In genomic region chr11:30034746-30035145, GRCh38 we compare ENCODE assay signal across 4 cellular contexts. TPM values are rescaled to one million over a fixed set of nuclear protein-coding genes. Genes with fewer than 3 reads are reported as not detected.
"Had no signal": no experiment of that assay in that cellular context is flagged by ENCODE, and none has a peak within 500 bp of the region (broad histone marks: within the 10 kb centered on the region; RNA-seq: fewer than 3 reads in every experiment).

No MANE protein-coding gene starts in this region.

RNA-seq across cellular contexts. Expression of gene KCNA4, which starts 17.9 kb away (rescaled TPM):
- total RNA-seq: LHCN-M2, M059J, MCF 10A, NCI-H460 had no signal
